8 cellular contexts compared by ENCODE assay signal in genomic region chr7:64902806-64903721, GRCh38. TPM values are rescaled to one million over a fixed set of nuclear protein-coding genes. Genes with fewer than 3 reads are reported as not detected.
DNase-seq lines count a peak whose midpoint lies in the region; ATAC-seq and TF ChIP-seq lines count a peak whose summit lies in the region.

Gene ZNF273, plus strand, starts transcription at chr7:64903273. Its CDS starts 45 bp downstream, at chr7:64903318.

- in situ Hi-C loops in G401 (cut with HindIII; ENCODE audit: low sequenced_read_pairs) (no loop called here), HAP-1 (cut with MboI; ENCODE audit: low sequenced_read_pairs) (no loop called here)

- ATAC-seq in foreskin keratinocyte: peak; percentile 99

- DNase-seq in G401 (ENCODE audit: low spot score) (peak; percentile 95), HAP-1 (ENCODE audit: low spot score in 2 of 2) (peak; percentile 91 to 96), MG63 (peak; percentile 92), SHP77 (lab: John Stamatoyannopoulos, UW) (peak; percentile 98 to 99), activated gamma-delta T cell (lab: John Stamatoyannopoulos, UW) (peak; percentile 65), foreskin keratinocyte (peak; percentile 59 to 79), stromal cell of bone marrow (ENCODE audit: low read depth) (peak; percentile 81)

- peak within 1 kb of the TSS; percentile 56 for H3K27ac ChIP-seq in foreskin keratinocyte

- H3K9me3 ChIP-seq in HAP-1: no peaks in the 10 kb centered on the region
- H3K9me3 ChIP-seq in MG63: no peaks in the 10 kb centered on the region
- peaks cover 4% of the 10 kb centered on the region for H3K9me3 ChIP-seq in neuron (ENCODE audit: low read length)

- H3K4me3 ChIP-seq in HAP-1 (peak within 1 kb of the TSS; percentile 86), MG63 (peak within 1 kb of the TSS; percentile 84), neuron (ENCODE audit: low read length) (peak within 1 kb of the TSS; percentile 99)

- no peaks in the 10 kb centered on the region for H3K27me3 ChIP-seq in HAP-1 (ENCODE audit: low read depth)
- no peaks in the 10 kb centered on the region for H3K27me3 ChIP-seq in MG63
- H3K27me3 ChIP-seq in foreskin keratinocyte: no peaks in the 10 kb centered on the region
- H3K27me3 ChIP-seq in neuron (ENCODE audit: insufficient read depth, low read length): no peaks in the 10 kb centered on the region

- TF ChIP-seq CTCF in foreskin keratinocyte (conservative IDR thresholded peaks at IDR 0.05): no peak

- H2AFZ ChIP-seq in neuron (ENCODE audit: low read depth, low read length): peak within 1 kb of the TSS; percentile 82

- peaks cover 32% of the 10 kb centered on the region for H3K4me1 ChIP-seq in HAP-1
- peaks cover 5% of the 10 kb centered on the region for H3K4me1 ChIP-seq in foreskin keratinocyte
- peaks cover 3% of the 10 kb centered on the region for H3K4me1 ChIP-seq in neuron (ENCODE audit: insufficient read depth, low read length)

- H3K36me3 ChIP-seq in HAP-1 (replicated peaks) (peaks cover under 1% of the 10 kb centered on the region), MG63 (no peaks in the 10 kb centered on the region), neuron (ENCODE audit: insufficient read depth, low read length) (peaks cover 12% of the 10 kb centered on the region)

RNA-seq across cellular contexts. Expression of gene ZNF273, which starts in this region (rescaled TPM):
- total RNA-seq in G401 (2014; rRNA removed; shearing (Covaris generic)): 6.3 and 8.8 TPM in 2 replicates
- 1.2 TPM in 2 replicates for total RNA-seq in MG63 (2014; rRNA removed; shearing (Covaris generic); ENCODE audit: low replicate concordance)
- total RNA-seq in foreskin keratinocyte: 3.9 and 5.5 TPM in 2 replicates
- polyA plus RNA-seq in foreskin keratinocyte: 1.8 and 2.4 TPM in 2 replicates

Comparison
In these comparisons a context has a peak if more than half of its experiments do, and no peak if none do; other contexts are left out.
1. Peak in every context shown above with its lines: DNase-seq, ATAC-seq, H3K4me3 ChIP-seq and H3K27ac ChIP-seq.